Comparison of ENCODE assay signal across 8 cellular contexts in the genomic region with DNA sequence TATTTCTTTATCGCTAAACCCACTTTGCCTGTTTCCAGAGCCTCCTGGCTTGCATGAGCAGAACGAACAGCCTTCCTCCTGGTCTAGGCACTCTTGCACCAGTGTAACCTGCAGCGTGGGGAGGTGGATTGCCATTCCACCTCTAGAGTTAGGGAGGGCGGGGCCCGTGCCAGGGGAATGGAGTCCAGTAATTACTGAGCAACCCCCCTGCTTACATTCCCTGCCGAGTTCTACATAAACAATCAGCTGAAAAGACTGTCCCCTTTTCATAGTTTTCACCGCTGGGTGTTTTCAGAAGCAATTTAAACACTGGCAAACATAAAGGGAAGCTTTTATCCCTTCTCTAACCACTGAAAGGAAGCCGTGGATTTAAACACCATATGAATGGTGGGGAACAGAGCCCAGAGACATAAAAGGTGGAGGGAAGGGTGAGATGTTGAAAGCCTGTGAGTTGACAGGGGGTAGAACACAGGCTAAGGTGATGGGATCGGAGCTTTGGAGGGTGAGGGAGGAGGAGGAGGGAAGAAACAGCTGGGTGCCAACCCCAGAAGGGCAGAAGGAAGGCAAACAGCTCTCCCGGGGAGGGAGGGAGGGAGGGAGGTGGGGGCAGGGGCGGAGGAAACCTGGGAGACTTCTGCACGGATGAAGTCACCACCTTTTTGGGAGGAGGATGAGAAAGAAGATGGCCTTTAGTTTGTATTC.
DNase-seq lines count a peak whose midpoint lies in the region; ATAC-seq and TF ChIP-seq lines count a peak whose summit lies in the region.

No MANE protein-coding gene starts in this region.

- DNase-seq in ELF-1 (ENCODE audit: low read depth, low spot score), result peak; percentile 46
- peak; percentile 95 for DNase-seq in NCI-H2081 treated with DMSO at 0.1 percent for 48 hours (lab: John Stamatoyannopoulos, UW)
- DNase-seq in choroid plexus epithelial cell (ENCODE audit: low read depth), result peak; percentile 37
- DNase-seq in D341Med (ENCODE audit: low spot score), result no peak

- ATAC-seq in HG03571 (IDR thresholded peaks at IDR 0.05; ENCODE audit: unreplicated experiment) (no peak), HG03457 (IDR thresholded peaks at IDR 0.05; ENCODE audit: unreplicated experiment) (no peak), HG02642 (IDR thresholded peaks at IDR 0.05; ENCODE audit: poor library complexity, unreplicated experiment) (no peak)

- no peak overlapping the region for H3K4me3 ChIP-seq in choroid plexus epithelial cell (ENCODE audit: low read depth, low read length)

- peaks cover 69% of the 10 kb centered on the region for H3K4me1 Mint-ChIP-seq in nephron

- peak overlapping the region; percentile 48 to 87 (median 83) for H3K27ac Mint-ChIP-seq in nephron

- H3K27me3 Mint-ChIP-seq in nephron (ENCODE audit: low read depth), result no peaks in the 10 kb centered on the region

- H3K36me3 Mint-ChIP-seq in nephron (ENCODE audit: low read depth), result peaks cover 3% of the 10 kb centered on the region

- H3K9me3 Mint-ChIP-seq in nephron, result no peaks in the 10 kb centered on the region

- TF ChIP-seq CTCF in choroid plexus epithelial cell (conservative IDR thresholded peaks at IDR 0.05; ENCODE audit: low read depth, low read length), result no peak
- TF ChIP-seq CTCF in nephron (IDR thresholded peaks at IDR 0.05; ENCODE audit: unreplicated experiment in 3 of 3), result no peak

- H3K4me3 Mint-ChIP-seq in nephron, result peak overlapping the region in 1 of 3 experiments; percentile 14
